In genomic region chr7:3461923-3462322, GRCh38 we compare ENCODE assay signal across 10 cellular contexts.
DNase-seq lines count a peak whose midpoint lies in the region; TF ChIP-seq lines count a peak whose summit lies in the region.
"Had no signal": no experiment of that assay in that cellular context is flagged by ENCODE, and none has a peak within 500 bp of the region (broad histone marks: within the 10 kb centered on the region; RNA-seq: fewer than 3 reads in every experiment).

No MANE protein-coding gene starts in this region.

- H3K4me1 ChIP-seq in Peyer's patch, result no peaks in the 10 kb centered on the region

- no peaks in the 10 kb centered on the region for H3K36me3 ChIP-seq in Peyer's patch
- H3K36me3 ChIP-seq: neutrophil had no signal

- peak in 2 of 3 donors; percentile 33 to 59 for DNase-seq in Peyer's patch
- peak; percentile 41 for DNase-seq in activated CD8-positive, alpha-beta memory T cell treated with anti-CD3 and anti-CD28 coated beads, Interleukin-2, amount 50 U/mL, for 1 hour (ENCODE audit: extremely low read depth)
- peak; percentile 77 for DNase-seq in central memory CD4-positive, alpha-beta T cell
- DNase-seq in stimulated activated CD8-positive, alpha-beta memory T cell treated with anti-CD3 and anti-CD28 coated beads, Interleukin-12 subunit alpha, Interleukin-12 subunit beta, amount 100 ng/mL, for 24 hours (ENCODE audit: extremely low read depth), result peak; percentile 20
- DNase-seq in NCI-H2227 (lab: John Stamatoyannopoulos, UW; ENCODE audit: unreplicated experiment), result no peak
- no peak for DNase-seq in inferior parietal cortex (ENCODE audit: extremely low spot score)
- DNase-seq in DMS153 treated with DMSO at 0.1 percent for 48 hours (lab: John Stamatoyannopoulos, UW; ENCODE audit: unreplicated experiment), result no peak
- DNase-seq in NCI-H510A (lab: John Stamatoyannopoulos, UW), result no peak
- DNase-seq: kidney had no signal

- TF ChIP-seq CTCF in Peyer's patch (IDR thresholded peaks at IDR 0.05), result no peak

- no peak overlapping the region for H3K27ac ChIP-seq in Peyer's patch
- H3K27ac ChIP-seq: neutrophil had no signal

- no peak overlapping the region for H3K4me3 ChIP-seq in Peyer's patch

- TF ChIP-seq POLR2A in Peyer's patch (IDR thresholded peaks at IDR 0.05), result no peak

- H3K9me3 ChIP-seq in Peyer's patch, result no peaks in the 10 kb centered on the region
- H3K9me3 ChIP-seq: neutrophil had no signal

- H3K27me3 ChIP-seq in Peyer's patch, result no peaks in the 10 kb centered on the region
- H3K27me3 ChIP-seq: neutrophil had no signal

Comparison
In these comparisons a context has a peak if more than half of its experiments do, and no peak if none do; other contexts are left out.
1. DNase-seq: peak in Peyer's patch (2 of 3), activated CD8-positive, alpha-beta memory T cell treated with anti-CD3 and anti-CD28 coated beads, Interleukin-2, amount 50 U/mL, for 1 hour (single experiment), central memory CD4-positive, alpha-beta T cell (single experiment) and stimulated activated CD8-positive, alpha-beta memory T cell treated with anti-CD3 and anti-CD28 coated beads, Interleukin-12 subunit alpha, Interleukin-12 subunit beta, amount 100 ng/mL, for 24 hours (single experiment); none in NCI-H2227 (single experiment), inferior parietal cortex (single experiment), DMS153 treated with DMSO at 0.1 percent for 48 hours (single experiment) and NCI-H510A (single experiment).